14 cellular contexts compared by ENCODE assay signal in the genomic region with DNA sequence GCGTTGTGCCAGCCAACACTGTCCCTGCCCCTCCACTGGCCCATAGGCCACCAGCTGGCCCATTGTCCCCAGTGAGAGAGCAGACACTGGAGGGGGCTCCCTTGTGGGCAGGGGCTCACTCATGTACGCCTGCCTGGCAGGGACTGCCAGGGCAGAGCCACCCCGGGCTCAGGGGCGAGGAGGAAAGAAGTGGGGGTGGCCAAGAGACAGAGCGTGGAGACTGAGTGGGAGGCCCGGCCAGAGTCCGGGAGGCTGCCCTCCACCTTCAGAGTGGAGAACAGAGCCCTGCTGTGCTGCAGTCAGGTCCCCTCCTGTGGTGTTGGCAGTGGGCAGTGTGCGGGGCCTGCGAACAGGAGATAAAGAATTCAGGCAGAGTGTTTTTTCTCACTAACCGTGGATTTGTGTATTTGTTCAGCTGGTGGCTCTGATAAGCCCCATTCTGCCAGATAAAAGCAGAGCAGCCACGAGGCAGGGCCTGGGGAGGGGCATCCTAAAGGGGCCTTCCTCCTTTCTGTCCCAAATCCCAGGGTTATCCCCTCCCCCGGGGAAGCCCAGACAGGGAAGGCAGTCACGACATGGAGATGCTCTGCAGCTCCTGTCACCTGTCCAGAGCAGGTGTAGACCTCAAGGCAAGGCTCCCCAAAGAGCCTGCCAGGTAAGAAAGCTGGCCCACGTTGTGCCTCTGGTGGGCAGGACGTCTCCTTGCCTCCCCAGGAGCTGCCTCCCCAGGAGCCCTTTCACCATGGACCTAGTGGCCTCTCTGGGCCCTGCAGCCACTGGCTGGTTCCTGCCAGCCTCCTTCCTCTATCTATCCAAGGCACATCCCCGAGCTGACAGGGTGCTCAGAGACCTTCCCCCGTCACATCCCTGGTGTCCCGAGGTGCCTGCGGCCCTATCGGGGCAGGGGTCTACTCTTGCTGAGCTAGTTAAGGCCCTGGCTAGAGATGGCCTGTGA. TPM values are rescaled to one million over a fixed set of nuclear protein-coding genes. Genes with fewer than 3 reads are reported as not detected.
A peak's percentile ranks its signal among the peaks of the same experiment; 100 is the strongest.
DNase-seq lines count a peak whose midpoint lies in the region; ATAC-seq and TF ChIP-seq lines count a peak whose summit lies in the region.
"Had no signal": no experiment of that assay in that cellular context is flagged by ENCODE, and none has a peak within 500 bp of the region (broad histone marks: within the 10 kb centered on the region; RNA-seq: fewer than 3 reads in every experiment).

No MANE protein-coding gene starts in this region.

- no peaks in the 10 kb centered on the region for H4K20me1 ChIP-seq in HCT116 (ENCODE audit: insufficient read depth)

- no peaks in the 10 kb centered on the region for H3K9me3 Mint-ChIP-seq in Calu3 (ENCODE audit: low read depth, unreplicated experiment)
- H3K9me3 Mint-ChIP-seq: H9 had no signal

- H3K36me3 ChIP-seq in HCT116 (ENCODE audit: control insufficient read depth in 1 of 2, insufficient read depth in 2 of 2, low read length in 2 of 2), result no peaks in the 10 kb centered on the region
- peaks cover 16 to 17% (median 16%) of the 10 kb centered on the region in 3 donors for H3K36me3 ChIP-seq in skeletal muscle tissue (ENCODE audit: control insufficient read depth in 3 of 3, insufficient read depth in 3 of 3, low read length in 3 of 3)

- no peak for DNase-seq in HCT116 (ENCODE audit: low read depth, low spot score)
- DNase-seq in UCSD-AML1 (lab: John Stamatoyannopoulos, UW; ENCODE audit: unreplicated experiment), result peak; percentile 57
- peak; percentile 53 for DNase-seq in fibroblast of the aortic adventitia (ENCODE audit: low read depth)
- DNase-seq in Calu3, result no peak
- DNase-seq in iPS-NIHi7 (ENCODE audit: extremely low spot score), result no peak
- no peak for DNase-seq in T1000 (lab: John Stamatoyannopoulos, UW)
- no peak for DNase-seq in T-helper 1 cell
- DNase-seq: foreskin keratinocyte; H9; Kasumi-1; RPMI8226; stimulated activated CD4-positive, alpha-beta T cell treated with anti-CD3 and anti-CD28 coated beads, Interleukin-4, amount 100 ng/mL, for 24 hours had no signal

- ATAC-seq in HCT116, result peak; percentile 59
- ATAC-seq: foreskin keratinocyte, left lobe of liver had no signal

- H3K4me3 Mint-ChIP-seq in Calu3 (ENCODE audit: low read depth, unreplicated experiment), result no peak overlapping the region
- H3K4me3 Mint-ChIP-seq: H9 had no signal

- no peak for TF ChIP-seq POLR2A in HCT116 (IDR thresholded peaks at IDR 0.05; ENCODE audit: borderline replicate concordance, extremely low read depth, insufficient read depth, insufficient read length)

- H3K27me3 ChIP-seq in HCT116 (ENCODE audit: insufficient read depth, low read length) (no peaks in the 10 kb centered on the region), skeletal muscle tissue (ENCODE audit: control insufficient read depth in 3 of 3, insufficient read depth in 3 of 3, low read length in 3 of 3) (no peaks in the 10 kb centered on the region)
- H3K27me3 ChIP-seq: foreskin keratinocyte had no signal

- H3K9ac ChIP-seq in HCT116 (ENCODE audit: low read length) (no peak overlapping the region), skeletal muscle tissue (ENCODE audit: low read depth in 1 of 3, low read length in 3 of 3) (peak overlapping the region; percentile 83 to 95 (median 92))

- H3K27ac ChIP-seq in HCT116 (ENCODE audit: low read depth, low read length) (no peak overlapping the region), skeletal muscle tissue (ENCODE audit: low read depth, low read length) (peak overlapping the region; percentile 90)
- H3K27ac ChIP-seq: foreskin keratinocyte had no signal

- H3K27me3 Mint-ChIP-seq in Calu3 (ENCODE audit: unreplicated experiment), result no peaks in the 10 kb centered on the region

- no peaks in the 10 kb centered on the region for H3K9me2 ChIP-seq in HCT116 (ENCODE audit: insufficient read depth)

- POLR2A ChIA-PET in HCT116 (lab: Charles Lee), result no interaction called here

- H3K4me3 ChIP-seq in HCT116 (replicated peaks in 1 of 2; ENCODE audit: low read depth in 1 of 2, low read length in 2 of 2), result no peak overlapping the region
- no peak overlapping the region for H3K4me3 ChIP-seq in fibroblast of the aortic adventitia (ENCODE audit: low read depth, low read length)
- peak overlapping the region; percentile 62 to 70 (median 64) for H3K4me3 ChIP-seq in skeletal muscle tissue (ENCODE audit: low read length in 3 of 3)

- H2AFZ ChIP-seq in HCT116 (ENCODE audit: low read depth, low read length, poor library complexity, severe bottlenecking), result no peak overlapping the region

- no peak for TF ChIP-seq CTCF in HCT116 (IDR thresholded peaks at IDR 0.05 in 2 of 3, conservative IDR thresholded peaks at IDR 0.05 in 1 of 3; ENCODE audit: borderline replicate concordance in 1 of 3, insufficient read depth in 1 of 3, low read depth in 2 of 3, low read length in 2 of 3)
- peak; percentile 36 for TF ChIP-seq CTCF in fibroblast of the aortic adventitia (IDR thresholded peaks at IDR 0.05; ENCODE audit: insufficient read depth, low read length)
- TF ChIP-seq CTCF in Calu3 (IDR thresholded peaks at IDR 0.05; ENCODE audit: unreplicated experiment), result no peak

- CTCF ChIA-PET in HCT116 (lab: Charles Lee), result interaction anchor here (1.2 to 5.4 kb wide), 4 partner anchors 8 to 92 kb away, joined by 3 to 20 read pairs (median 3); no protein-coding TSS in a partner anchor
- CTCF ChIA-PET in Calu3 (lab: Charles Lee), result interaction anchor here (1.3 kb wide), 1 partner anchor 16 kb away, joined by 4 read pairs; no protein-coding TSS in a partner anchor

- TF ChIP-seq RAD21 in HCT116 (IDR thresholded peaks at IDR 0.05; ENCODE audit: low read depth), result no peak

- H3K27ac Mint-ChIP-seq in Calu3 (ENCODE audit: unreplicated experiment), result no peak overlapping the region

- H3K9me3 ChIP-seq in HCT116 (ENCODE audit: control insufficient read depth in 1 of 2, insufficient read depth in 1 of 2, low read depth in 1 of 2, low read length in 2 of 2) (no peaks in the 10 kb centered on the region), skeletal muscle tissue (ENCODE audit: control insufficient read depth in 3 of 3, low read length in 3 of 3) (no peaks in the 10 kb centered on the region)

- intact Hi-C loops in HCT116 (cut with micrococcal nuclease), result no loop called here
- intact Hi-C loops in Calu3 (cut with micrococcal nuclease; ENCODE audit: unreplicated experiment), result no loop called here

- no peaks in the 10 kb centered on the region for H3K4me1 Mint-ChIP-seq in Calu3 (ENCODE audit: low read depth, unreplicated experiment)

- H3K79me2 ChIP-seq in HCT116 (ENCODE audit: insufficient read depth, low read length), result no peaks in the 10 kb centered on the region

- peaks cover 6% of the 10 kb centered on the region for H3K36me3 Mint-ChIP-seq in Calu3 (ENCODE audit: insufficient read depth, unreplicated experiment)

- no TSS peak for BruUV-seq in HCT116 (replicated peaks; lab: Mats Ljungman, UMichigan)
- no TSS peak for BruUV-seq in Calu3 (replicated peaks; lab: Mats Ljungman, UMichigan)

- RAD21 ChIA-PET in HCT116 (lab: Charles Lee; ENCODE audit: low non-redundant PET in 1 of 2, low total read pairs in 2 of 2, uncharacterized antibody in 2 of 2, unreplicated experiment in 2 of 2), result interaction anchor here in 1 of 2 experiments (0.9 kb wide), 1 partner anchor 9 kb away, joined by 3 read pairs; no protein-coding TSS in a partner anchor

- no peak overlapping the region for H3K4me2 ChIP-seq in HCT116 (ENCODE audit: low read length)

- no peaks in the 10 kb centered on the region for H3K4me1 ChIP-seq in HCT116 (ENCODE audit: control insufficient read depth in 1 of 2, insufficient read depth in 2 of 2, low read length in 2 of 2)
- peaks cover 83 to 95% (median 87%) of the 10 kb centered on the region in 3 donors for H3K4me1 ChIP-seq in skeletal muscle tissue (ENCODE audit: control insufficient read depth in 3 of 3, insufficient read depth in 3 of 3, low read length in 3 of 3)
- H3K4me1 ChIP-seq: foreskin keratinocyte had no signal

TF ChIP-seq in HCT116, 20 proteins besides CTCF, POLR2A, EP300 and RAD21:
- no peak for TF ChIP-seq POLR2AphosphoS5 (IDR thresholded peaks at IDR 0.05; ENCODE audit: low read depth, low read length)
- TF ChIP-seq ZNF274 (IDR thresholded peaks at IDR 0.05; ENCODE audit: low read depth, low read length), result no peak
- no peak for TF ChIP-seq JUND (IDR thresholded peaks at IDR 0.05)
- TF ChIP-seq TCF7L2 (IDR thresholded peaks at IDR 0.05; ENCODE audit: borderline replicate concordance, extremely low read depth, insufficient read depth, insufficient read length), result no peak
- no peak for TF ChIP-seq CEBPB (IDR thresholded peaks at IDR 0.05; ENCODE audit: low read depth)
- TF ChIP-seq, protein P1, sequence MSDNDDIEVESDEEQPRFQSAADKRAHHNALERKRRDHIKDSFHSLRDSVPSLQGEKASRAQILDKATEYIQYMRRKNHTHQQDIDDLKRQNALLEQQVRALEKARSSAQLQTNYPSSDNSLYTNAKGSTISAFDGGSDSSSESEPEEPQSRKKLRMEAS (IDR thresholded peaks at IDR 0.05), result no peak
- TF ChIP-seq CBX3 (IDR thresholded peaks at IDR 0.05; ENCODE audit: low read depth), result no peak

RNA-seq across cellular contexts. Expression of a gene that starts 33.0 kb away (rescaled TPM):
- total RNA-seq in HCT116 (2021; ENCODE audit: unreplicated experiment), result 2.6 TPM
- 1.3 and 1.8 TPM in 2 replicates for polyA plus RNA-seq in HCT116 (2012)
- 0.63 and 1.4 TPM in 2 replicates for total RNA-seq in fibroblast of the aortic adventitia (ENCODE audit: low replicate concordance)
- total RNA-seq in skeletal muscle tissue, result 13.6 TPM
- 0.32 TPM in 1 of 2 replicates, not detected in the other for total RNA-seq in Calu3 (2022)

RNA-seq across cellular contexts. Expression of a gene that starts 46.8 kb away (rescaled TPM):
- total RNA-seq in HCT116 (2021; ENCODE audit: unreplicated experiment), result 84.4 TPM
- polyA plus RNA-seq in HCT116 (2012), result 69.3 and 80.8 TPM in 2 replicates
- total RNA-seq in fibroblast of the aortic adventitia (ENCODE audit: low replicate concordance), result 19.2 and 23.9 TPM in 2 replicates
- 13.0 TPM for total RNA-seq in skeletal muscle tissue
- 36.5 and 40.2 TPM in 2 replicates for total RNA-seq in Calu3 (2022)

RNA-seq across cellular contexts. Expression of a gene that starts 48.4 kb away (rescaled TPM):
- total RNA-seq in HCT116 (2021; ENCODE audit: unreplicated experiment) (181 TPM), fibroblast of the aortic adventitia (ENCODE audit: low replicate concordance) (11.5 and 51.2 TPM in 2 replicates), skeletal muscle tissue (10.4 TPM), Calu3 (2022) (80.9 and 83.1 TPM in 2 replicates)
- polyA plus RNA-seq in HCT116 (2012), result 101 and 119 TPM in 2 replicates

Comparison
In these comparisons a context has a peak if more than half of its experiments do, and no peak if none do; other contexts are left out.
1. DNase-seq: peak in UCSD-AML1 (single experiment) and fibroblast of the aortic adventitia (single experiment); none in HCT116 (single experiment), Calu3 (single experiment), iPS-NIHi7 (single experiment), T1000 (single experiment) and T-helper 1 cell (0 of 5).
2. H3K4me3 ChIP-seq: peak in skeletal muscle tissue (3 of 3); none in HCT116 (0 of 2) and fibroblast of the aortic adventitia (single experiment).